In the genomic region with DNA sequence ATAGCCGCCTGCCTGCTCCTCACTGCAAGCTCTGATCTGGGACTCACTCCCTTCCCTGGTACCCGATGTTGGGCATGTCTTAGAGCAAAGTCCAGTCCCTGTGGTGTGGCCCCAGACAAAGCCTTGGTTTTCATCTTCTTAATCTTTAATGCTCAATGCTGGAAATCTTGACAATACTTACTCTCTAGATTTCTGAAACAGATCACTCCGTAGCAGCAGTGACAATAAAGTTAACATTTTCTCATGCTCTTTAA, we compare ENCODE assay signal across 17 cellular contexts.
DNase-seq lines count a peak whose midpoint lies in the region; ATAC-seq and TF ChIP-seq lines count a peak whose summit lies in the region.
"Had no signal": no experiment of that assay in that cellular context is flagged by ENCODE, and none has a peak within 500 bp of the region (broad histone marks: within the 10 kb centered on the region; RNA-seq: fewer than 3 reads in every experiment).

No MANE protein-coding gene starts in this region.

- H3K4me3 Mint-ChIP-seq in chondrocyte (ENCODE audit: unreplicated experiment) (no peak overlapping the region), neural crest cell (no peak overlapping the region)
- H3K4me3 Mint-ChIP-seq in activated naive CD8-positive, alpha-beta T cell treated with anti-CD3 and anti-CD28 coated beads for 36 hours, result no peak overlapping the region
- H3K4me3 Mint-ChIP-seq: B cell; CD4-positive, CD25-positive, alpha-beta regulatory T cell; CD8-positive, alpha-beta T cell had no signal

- ATAC-seq in Right ventricle myocardium inferior, result no peak
- ATAC-seq: CD8-positive, alpha-beta T cell; GM12878 had no signal

- no peak for TF ChIP-seq CTCF in chondrocyte (IDR thresholded peaks at IDR 0.05)
- no peak for TF ChIP-seq CTCF in neural crest cell (conservative IDR thresholded peaks at IDR 0.05)

- no peaks in the 10 kb centered on the region for H3K4me1 Mint-ChIP-seq in chondrocyte (ENCODE audit: low read depth)
- no peaks in the 10 kb centered on the region for H3K4me1 Mint-ChIP-seq in neural crest cell
- no peaks in the 10 kb centered on the region for H3K4me1 Mint-ChIP-seq in activated naive CD8-positive, alpha-beta T cell treated with anti-CD3 and anti-CD28 coated beads for 36 hours
- H3K4me1 Mint-ChIP-seq: B cell; CD4-positive, CD25-positive, alpha-beta regulatory T cell had no signal

- H3K9me3 Mint-ChIP-seq in chondrocyte (ENCODE audit: low read depth) (peaks cover 10% of the 10 kb centered on the region), neural crest cell (no peaks in the 10 kb centered on the region)
- no peaks in the 10 kb centered on the region for H3K9me3 Mint-ChIP-seq in activated naive CD8-positive, alpha-beta T cell treated with anti-CD3 and anti-CD28 coated beads for 36 hours

- DNase-seq in cardiac septum (ENCODE audit: low spot score), result peak; percentile 72
- DNase-seq in Right ventricle myocardium inferior (ENCODE audit: missing footprints), result no peak
- peak; percentile 59 for DNase-seq in chondrocyte (ENCODE audit: low spot score)
- DNase-seq in neural crest cell (ENCODE audit: low read depth, low spot score), result no peak
- no peak for DNase-seq in activated naive CD8-positive, alpha-beta T cell treated with anti-CD3 and anti-CD28 coated beads for 36 hours
- no peak for DNase-seq in SK-N-DZ (ENCODE audit: low spot score)
- DNase-seq: Caco-2; CD4-positive, CD25-positive, alpha-beta regulatory T cell; DMS153; EL; GDM1; GM23248; H7; HCEC 1CT had no signal

- H3K27ac Mint-ChIP-seq in chondrocyte (ENCODE audit: unreplicated experiment), result no peak overlapping the region
- H3K27ac Mint-ChIP-seq in neural crest cell (ENCODE audit: unreplicated experiment), result peak overlapping the region; percentile 27
- H3K27ac Mint-ChIP-seq in activated naive CD8-positive, alpha-beta T cell treated with anti-CD3 and anti-CD28 coated beads for 36 hours, result no peak overlapping the region
- H3K27ac Mint-ChIP-seq: B cell; CD4-positive, CD25-positive, alpha-beta regulatory T cell; CD8-positive, alpha-beta T cell had no signal

- H3K36me3 Mint-ChIP-seq in chondrocyte (ENCODE audit: low read depth), result no peaks in the 10 kb centered on the region
- H3K36me3 Mint-ChIP-seq in neural crest cell (ENCODE audit: low read depth), result no peaks in the 10 kb centered on the region
- no peaks in the 10 kb centered on the region for H3K36me3 Mint-ChIP-seq in activated naive CD8-positive, alpha-beta T cell treated with anti-CD3 and anti-CD28 coated beads for 36 hours
- H3K36me3 Mint-ChIP-seq: CD4-positive, CD25-positive, alpha-beta regulatory T cell; CD8-positive, alpha-beta T cell had no signal

- intact Hi-C loops in cardiac septum (cut with DNase I), result no loop called here
- intact Hi-C loops in Right ventricle myocardium inferior (cut with DNase I), result no loop called here

- H3K27me3 Mint-ChIP-seq in chondrocyte (ENCODE audit: low read depth) (no peaks in the 10 kb centered on the region), neural crest cell (ENCODE audit: low read depth) (no peaks in the 10 kb centered on the region)
- no peaks in the 10 kb centered on the region for H3K27me3 Mint-ChIP-seq in activated naive CD8-positive, alpha-beta T cell treated with anti-CD3 and anti-CD28 coated beads for 36 hours
- H3K27me3 Mint-ChIP-seq: B cell; CD4-positive, CD25-positive, alpha-beta regulatory T cell had no signal

Comparison
In these comparisons a context has a peak if more than half of its experiments do, and no peak if none do; other contexts are left out.
1. DNase-seq: peak in cardiac septum (single experiment) and chondrocyte (single experiment); none in Right ventricle myocardium inferior (single experiment), neural crest cell (single experiment), activated naive CD8-positive, alpha-beta T cell treated with anti-CD3 and anti-CD28 coated beads for 36 hours (single experiment) and SK-N-DZ (single experiment).